Comparison of ENCODE assay signal across 9 cellular contexts in genomic region chr4:74531952-74532794, GRCh38.
DNase-seq lines count a peak whose midpoint lies in the region; ATAC-seq and TF ChIP-seq lines count a peak whose summit lies in the region.
"Had no signal": no experiment of that assay in that cellular context is flagged by ENCODE, and none has a peak within 500 bp of the region (broad histone marks: within the 10 kb centered on the region; RNA-seq: fewer than 3 reads in every experiment).

No MANE protein-coding gene starts in this region.

- POLR2A ChIA-PET in AG04449 (lab: Yijun Ruan, JAX), result interaction anchor here (0.6 to 1.1 kb wide), 2 partner anchors 12 to 151 kb away, joined by 3 read pairs; no protein-coding TSS in a partner anchor
- POLR2A ChIA-PET in WTC11 (lab: Charles Lee), result no interaction called here

- peaks cover 0 to 10% (median 5%) of the 10 kb centered on the region in 12 donors for H3K4me1 ChIP-seq in heart left ventricle
- no peaks in the 10 kb centered on the region for H3K4me1 ChIP-seq in gastrocnemius medialis

- 43 to 44% (median 44%) methylated on average over 6 of the region's 6 CpGs for WGBS in heart left ventricle, 4 donors

- no peaks in the 10 kb centered on the region for H3K36me3 Mint-ChIP-seq in WTC11

- H3K27ac ChIP-seq in heart left ventricle, result no peak overlapping the region
- no peak overlapping the region for H3K27ac ChIP-seq in gastrocnemius medialis
- H3K27ac ChIP-seq: neutrophil had no signal

- DNase-seq in AG04449 (ENCODE audit: low read depth, low spot score) (peak; percentile 47), NB4 (ENCODE audit: low read depth) (peak; percentile 67), WTC11 (ENCODE audit: low spot score) (no peak), heart left ventricle (no peak), gastrocnemius medialis (no peak), NCI-H2227 (lab: John Stamatoyannopoulos, UW; ENCODE audit: unreplicated experiment) (no peak)

- H3K27ac Mint-ChIP-seq in WTC11, result no peak overlapping the region

- CTCF ChIA-PET in AG04449 (lab: Yijun Ruan, JAX), result interaction anchor here (0.7 to 6.5 kb wide), 26 partner anchors 8 to 214 kb away, joined by 3 to 160 read pairs (median 6); partner anchors contain the start of genes AREG and EREG
- CTCF ChIA-PET in WTC11 (lab: Charles Lee), result interaction anchor here (0.6 to 2.8 kb wide), 13 partner anchors 10 to 226 kb away, joined by 3 to 11 read pairs (median 3); no protein-coding TSS in a partner anchor

- peaks cover 4% of the 10 kb centered on the region; the same call in 1 of the 2 replicates for H3K4me1 Mint-ChIP-seq in WTC11

- intact Hi-C loops in heart left ventricle (cut with DNase I) (loop anchor here (1.0 to 10.0 kb wide), 8 partner anchors 80 to 155 kb away; no protein-coding TSS in a partner anchor), gastrocnemius medialis (cut with DNase I; ENCODE audit: low total_unique reads) (loop anchor here (1.0 kb wide), 1 partner anchor 155 kb away; no protein-coding TSS in a partner anchor)

- no peaks in the 10 kb centered on the region for H3K9me3 Mint-ChIP-seq in WTC11

- H3K4me3 Mint-ChIP-seq in WTC11, result no peak overlapping the region

- no peak overlapping the region for H3K4me3 ChIP-seq in AG04449 (ENCODE audit: low read depth, low read length)
- no peak overlapping the region for H3K4me3 ChIP-seq in NB4 (ENCODE audit: low read depth, low read length)
- no peak overlapping the region for H3K4me3 ChIP-seq in heart left ventricle
- no peak overlapping the region for H3K4me3 ChIP-seq in gastrocnemius medialis

- H3K36me3 ChIP-seq in heart left ventricle (no peaks in the 10 kb centered on the region), gastrocnemius medialis (no peaks in the 10 kb centered on the region)
- H3K36me3 ChIP-seq: neutrophil had no signal

- in situ Hi-C loops in gastrocnemius medialis (cut with MboI; ENCODE audit: low sequenced_read_pairs in 4 of 4), result loop anchor here in 2 of 4 donors (10.0 to 25.0 kb wide), 2 partner anchors 157 to 345 kb away; no protein-coding TSS in a partner anchor

- TF ChIP-seq CTCF in AG04449 (IDR thresholded peaks at IDR 0.05; ENCODE audit: insufficient read depth, low read length, missing control alignments) (peak; percentile 67), GM12872 (IDR thresholded peaks at IDR 0.05; ENCODE audit: insufficient read depth, low read depth, low read length) (peak; percentile 61), NB4 (IDR thresholded peaks at IDR 0.05; ENCODE audit: low read depth, low read length) (peak; percentile 57), WTC11 (IDR thresholded peaks at IDR 0.05) (no peak), heart left ventricle (IDR thresholded peaks at IDR 0.05) (peak in 10 of 12 donors; percentile 39 to 67 (median 60)), gastrocnemius medialis (IDR thresholded peaks at IDR 0.05 in 4 of 5, conservative IDR thresholded peaks at IDR 0.05 in 1 of 5) (peak in 4 of 5 experiments; percentile 4 to 49 (median 34))

- ATAC-seq in HG02610 (IDR thresholded peaks at IDR 0.05; ENCODE audit: unreplicated experiment) (peak; percentile 92), WTC11 (peak; percentile 96), heart left ventricle (peak; percentile 68 to 83 (median 76)), gastrocnemius medialis (peak in 1 of 2 donors; percentile 77)

- TF ChIP-seq POLR2A in NB4 (IDR thresholded peaks at IDR 0.05; ENCODE audit: extremely low read depth, insufficient read length), result no peak
- TF ChIP-seq POLR2A in heart left ventricle (IDR thresholded peaks at IDR 0.05), result no peak
- TF ChIP-seq POLR2A in gastrocnemius medialis (IDR thresholded peaks at IDR 0.05), result no peak

- H3K9me3 ChIP-seq in heart left ventricle (no peaks in the 10 kb centered on the region), gastrocnemius medialis (no peaks in the 10 kb centered on the region)
- H3K9me3 ChIP-seq: neutrophil had no signal

- no peaks in the 10 kb centered on the region for H3K27me3 Mint-ChIP-seq in WTC11 (ENCODE audit: low read depth)

- H3K27me3 ChIP-seq in heart left ventricle (no peaks in the 10 kb centered on the region), gastrocnemius medialis (no peaks in the 10 kb centered on the region)
- H3K27me3 ChIP-seq: neutrophil had no signal

TF ChIP-seq in WTC11, 78 proteins besides CTCF, POLR2A, EP300 and RAD21:
- TF ChIP-seq FOXP1 (CRISPR knock-in tag; IDR thresholded peaks at IDR 0.05; ENCODE audit: borderline replicate concordance) (no peak), GABPB1 (CRISPR knock-in tag; IDR thresholded peaks at IDR 0.05) (peak; percentile 95), CBFB (CRISPR knock-in tag; IDR thresholded peaks at IDR 0.05; ENCODE audit: low read depth) (no peak), ZNF219 (CRISPR knock-in tag; IDR thresholded peaks at IDR 0.05; ENCODE audit: borderline replicate concordance) (no peak)

Comparison
In these comparisons a context has a peak if more than half of its experiments do, and no peak if none do; other contexts are left out.
1. DNase-seq: peak in AG04449 (single experiment) and NB4 (single experiment); none in WTC11 (single experiment), heart left ventricle (0 of 5), gastrocnemius medialis (0 of 2) and NCI-H2227 (single experiment).